In the genomic region with DNA sequence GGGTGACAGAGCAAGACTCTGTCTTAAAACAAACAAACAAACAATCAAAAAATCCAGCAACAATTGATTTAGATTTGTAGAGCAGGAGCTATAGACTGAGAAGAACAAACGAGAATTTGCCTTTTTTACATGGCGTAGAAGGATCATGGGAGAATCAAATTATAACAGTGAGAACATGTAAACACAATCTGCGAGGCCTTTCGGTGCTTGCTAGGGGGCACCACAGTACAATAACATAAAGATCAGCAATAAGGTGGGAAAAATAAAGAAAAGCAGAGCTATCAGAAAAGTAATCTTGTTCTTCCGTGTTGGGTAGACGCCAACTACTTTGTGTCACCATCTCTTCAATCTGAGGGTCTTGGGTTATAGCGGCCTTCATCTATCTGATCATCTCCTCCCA, we compare ENCODE assay signal across 1 cellular context.
TF ChIP-seq lines count a peak whose summit lies in the region.

No MANE protein-coding gene starts in this region.

TF ChIP-seq in H1, 55 proteins besides CTCF, POLR2A, EP300 and RAD21 (continued from another document):
- TF ChIP-seq ASH2L (IDR thresholded peaks at IDR 0.05; ENCODE audit: low read length), result no peak
- TF ChIP-seq, protein P1, sequence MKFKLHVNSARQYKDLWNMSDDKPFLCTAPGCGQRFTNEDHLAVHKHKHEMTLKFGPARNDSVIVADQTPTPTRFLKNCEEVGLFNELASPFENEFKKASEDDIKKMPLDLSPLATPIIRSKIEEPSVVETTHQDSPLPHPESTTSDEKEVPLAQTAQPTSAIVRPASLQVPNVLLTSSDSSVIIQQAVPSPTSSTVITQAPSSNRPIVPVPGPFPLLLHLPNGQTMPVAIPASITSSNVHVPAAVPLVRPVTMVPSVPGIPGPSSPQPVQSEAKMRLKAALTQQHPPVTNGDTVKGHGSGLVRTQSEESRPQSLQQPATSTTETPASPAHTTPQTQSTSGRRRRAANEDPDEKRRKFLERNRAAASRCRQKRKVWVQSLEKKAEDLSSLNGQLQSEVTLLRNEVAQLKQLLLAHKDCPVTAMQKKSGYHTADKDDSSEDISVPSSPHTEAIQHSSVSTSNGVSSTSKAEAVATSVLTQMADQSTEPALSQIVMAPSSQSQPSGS (IDR thresholded peaks at IDR 0.05; ENCODE audit: low read length), result no peak
- no peak for TF ChIP-seq TAF1 (IDR thresholded peaks at IDR 0.05; ENCODE audit: low read depth, low read length)
- no peak for TF ChIP-seq NANOG (IDR thresholded peaks at IDR 0.05; ENCODE audit: insufficient read depth, low read depth, low read length, poor library complexity, severe bottlenecking)
- TF ChIP-seq HDAC2 (IDR thresholded peaks at IDR 0.05; ENCODE audit: borderline replicate concordance in 1 of 2, low read depth in 2 of 2, low read length in 2 of 2), result no peak
- TF ChIP-seq FOSL1 (IDR thresholded peaks at IDR 0.05; ENCODE audit: insufficient read depth, low read depth, low read length), result no peak
- TF ChIP-seq SRF (IDR thresholded peaks at IDR 0.05; ENCODE audit: low read depth, low read length), result no peak
- no peak for TF ChIP-seq SUZ12 (IDR thresholded peaks at IDR 0.05; ENCODE audit: low read length)
- TF ChIP-seq, protein P2, sequence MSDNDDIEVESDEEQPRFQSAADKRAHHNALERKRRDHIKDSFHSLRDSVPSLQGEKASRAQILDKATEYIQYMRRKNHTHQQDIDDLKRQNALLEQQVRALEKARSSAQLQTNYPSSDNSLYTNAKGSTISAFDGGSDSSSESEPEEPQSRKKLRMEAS (IDR thresholded peaks at IDR 0.05), result no peak
- no peak for TF ChIP-seq JUND (IDR thresholded peaks at IDR 0.05; ENCODE audit: low read length)
